In genomic region chr4:54268151-54268550, GRCh38 we compare ENCODE assay signal across 19 cellular contexts. TPM values are rescaled to one million over a fixed set of nuclear protein-coding genes. Genes with fewer than 3 reads are reported as not detected.
DNase-seq lines count a peak whose midpoint lies in the region; TF ChIP-seq lines count a peak whose summit lies in the region.
"Had no signal": no experiment of that assay in that cellular context is flagged by ENCODE, and none has a peak within 500 bp of the region (broad histone marks: within the 10 kb centered on the region; RNA-seq: fewer than 3 reads in every experiment).

No MANE protein-coding gene starts in this region.

- H3K36me3 Mint-ChIP-seq in activated CD4-positive, alpha-beta T cell treated with anti-CD3 and anti-CD28 coated beads, Interleukin-2, amount 10 ng/mL, durations not matched to agents 24 days and 14 days (ENCODE audit: low read depth), result no peaks in the 10 kb centered on the region

- H3K4me1 ChIP-seq in prostate gland (replicated peaks), result no peaks in the 10 kb centered on the region

- no peaks in the 10 kb centered on the region for H3K27me3 ChIP-seq in prostate gland (replicated peaks; ENCODE audit: insufficient read depth)

- no peaks in the 10 kb centered on the region for H3K4me1 Mint-ChIP-seq in activated CD4-positive, alpha-beta T cell treated with anti-CD3 and anti-CD28 coated beads, Interleukin-2, amount 10 ng/mL, durations not matched to agents 24 days and 14 days

- TF ChIP-seq CTCF in choroid plexus epithelial cell (conservative IDR thresholded peaks at IDR 0.05; ENCODE audit: low read depth, low read length) (no peak), prostate gland (IDR thresholded peaks at IDR 0.05) (no peak)

- H3K27ac ChIP-seq in prostate gland, result no peak overlapping the region
- H3K27ac ChIP-seq: HL-60, SK-N-MC had no signal

- no peaks in the 10 kb centered on the region for H3K9me3 ChIP-seq in prostate gland

- no peak overlapping the region for H3K27ac Mint-ChIP-seq in activated CD4-positive, alpha-beta T cell treated with anti-CD3 and anti-CD28 coated beads, Interleukin-2, amount 10 ng/mL, durations not matched to agents 24 days and 14 days

- DNase-seq in EH (ENCODE audit: low read depth), result peak; percentile 63
- DNase-seq in M059J (ENCODE audit: low read depth), result peak; percentile 34
- DNase-seq in choroid plexus epithelial cell (ENCODE audit: low read depth), result peak; percentile 28
- peak; percentile 71 for DNase-seq in iris pigment epithelial cell (ENCODE audit: low read depth)
- DNase-seq in activated CD4-positive, alpha-beta T cell treated with anti-CD3 and anti-CD28 coated beads, Interleukin-2, amount 10 ng/mL, durations not matched to agents 24 days and 14 days, result no peak
- no peak for DNase-seq in prostate gland (ENCODE audit: low spot score)
- DNase-seq in cerebellum (ENCODE audit: low spot score), result no peak
- DNase-seq in nucleus accumbens (lab: John Stamatoyannopoulos, UW), result no peak
- DNase-seq: ACHN, C1 segment of cervical spinal cord, COR-L47, DMS153, KBM-7, NCI-H1105, NCI-H1694 treated with DMSO at 0.1 percent for 48 hours, NCI-H446, PC-3 had no signal

- intact Hi-C loops in activated CD4-positive, alpha-beta T cell treated with anti-CD3 and anti-CD28 coated beads, Interleukin-2, amount 10 ng/mL, durations not matched to agents 24 days and 14 days (cut with micrococcal nuclease), result no loop called here
- intact Hi-C loops in prostate gland (cut with DNase I), result no loop called here

- no peak overlapping the region for H3K4me3 Mint-ChIP-seq in activated CD4-positive, alpha-beta T cell treated with anti-CD3 and anti-CD28 coated beads, Interleukin-2, amount 10 ng/mL, durations not matched to agents 24 days and 14 days

- TF ChIP-seq POLR2A in prostate gland (IDR thresholded peaks at IDR 0.05), result no peak

- H3K27me3 Mint-ChIP-seq in activated CD4-positive, alpha-beta T cell treated with anti-CD3 and anti-CD28 coated beads, Interleukin-2, amount 10 ng/mL, durations not matched to agents 24 days and 14 days, result peaks cover 3% of the 10 kb centered on the region

- peaks cover 7% of the 10 kb centered on the region for H3K9me3 Mint-ChIP-seq in activated CD4-positive, alpha-beta T cell treated with anti-CD3 and anti-CD28 coated beads, Interleukin-2, amount 10 ng/mL, durations not matched to agents 24 days and 14 days

- no peak overlapping the region for H3K4me3 ChIP-seq in choroid plexus epithelial cell (ENCODE audit: low read depth, low read length)
- H3K4me3 ChIP-seq in prostate gland, result no peak overlapping the region
- H3K4me3 ChIP-seq: SK-N-MC had no signal

- no peaks in the 10 kb centered on the region for H3K36me3 ChIP-seq in prostate gland

RNA-seq across cellular contexts. Expression of gene PDGFRA, which starts 39.1 kb away (rescaled TPM):
- total RNA-seq in M059J (2014; rRNA removed; shearing (Covaris generic)), result 0.62 and 0.81 TPM in 2 replicates
- total RNA-seq in activated CD4-positive, alpha-beta T cell treated with anti-CD3 and anti-CD28 coated beads, Interleukin-2, amount 10 ng/mL, durations not matched to agents 24 days and 14 days, result 0.28 and 0.54 TPM in 2 replicates
- total RNA-seq in prostate gland (10 to 100 TPM in 1 of 2 donors, 1 to 10 TPM in 1; 5.8 to 82.2 TPM), cerebellum (70.6 TPM)

Comparison
In these comparisons a context has a peak if more than half of its experiments do, and no peak if none do; other contexts are left out.
1. DNase-seq: peak in EH (single experiment), M059J (single experiment), choroid plexus epithelial cell (single experiment) and iris pigment epithelial cell (single experiment); none in activated CD4-positive, alpha-beta T cell treated with anti-CD3 and anti-CD28 coated beads, Interleukin-2, amount 10 ng/mL, durations not matched to agents 24 days and 14 days (single experiment), prostate gland (single experiment), cerebellum (single experiment) and nucleus accumbens (0 of 56).